In genomic region chr5:36214434-36214833, GRCh38 we compare ENCODE assay signal across 2 cellular contexts.
TF ChIP-seq lines count a peak whose summit lies in the region.

No MANE protein-coding gene starts in this region.

TF ChIP-seq in GM23338, 12 proteins besides CTCF, POLR2A, EP300 and RAD21:
- TF ChIP-seq ZNF462 (CRISPR knock-in tag; IDR thresholded peaks at IDR 0.05) (no peak), POLR2AphosphoS5 (IDR thresholded peaks at IDR 0.05; ENCODE audit: low read depth) (no peak), JUNB (IDR thresholded peaks at IDR 0.05; ENCODE audit: unreplicated experiment) (no peak), NANOG (IDR thresholded peaks at IDR 0.05; ENCODE audit: borderline replicate concordance) (no peak), ZNF114 (CRISPR knock-in tag; IDR thresholded peaks at IDR 0.05) (no peak), CREB1 (CRISPR knock-in tag; IDR thresholded peaks at IDR 0.05; ENCODE audit: low read depth) (no peak), STAT1 (IDR thresholded peaks at IDR 0.05; ENCODE audit: unreplicated experiment) (no peak), EZH2 (IDR thresholded peaks at IDR 0.05; ENCODE audit: low read depth, unreplicated experiment) (no peak), ETS1 (IDR thresholded peaks at IDR 0.05) (no peak), EZH2phosphoT487 (IDR thresholded peaks at IDR 0.05; ENCODE audit: unreplicated experiment) (no peak), ZNF331 (CRISPR knock-in tag; IDR thresholded peaks at IDR 0.05; ENCODE audit: low read depth) (no peak)
- TF ChIP-seq, protein P1, sequence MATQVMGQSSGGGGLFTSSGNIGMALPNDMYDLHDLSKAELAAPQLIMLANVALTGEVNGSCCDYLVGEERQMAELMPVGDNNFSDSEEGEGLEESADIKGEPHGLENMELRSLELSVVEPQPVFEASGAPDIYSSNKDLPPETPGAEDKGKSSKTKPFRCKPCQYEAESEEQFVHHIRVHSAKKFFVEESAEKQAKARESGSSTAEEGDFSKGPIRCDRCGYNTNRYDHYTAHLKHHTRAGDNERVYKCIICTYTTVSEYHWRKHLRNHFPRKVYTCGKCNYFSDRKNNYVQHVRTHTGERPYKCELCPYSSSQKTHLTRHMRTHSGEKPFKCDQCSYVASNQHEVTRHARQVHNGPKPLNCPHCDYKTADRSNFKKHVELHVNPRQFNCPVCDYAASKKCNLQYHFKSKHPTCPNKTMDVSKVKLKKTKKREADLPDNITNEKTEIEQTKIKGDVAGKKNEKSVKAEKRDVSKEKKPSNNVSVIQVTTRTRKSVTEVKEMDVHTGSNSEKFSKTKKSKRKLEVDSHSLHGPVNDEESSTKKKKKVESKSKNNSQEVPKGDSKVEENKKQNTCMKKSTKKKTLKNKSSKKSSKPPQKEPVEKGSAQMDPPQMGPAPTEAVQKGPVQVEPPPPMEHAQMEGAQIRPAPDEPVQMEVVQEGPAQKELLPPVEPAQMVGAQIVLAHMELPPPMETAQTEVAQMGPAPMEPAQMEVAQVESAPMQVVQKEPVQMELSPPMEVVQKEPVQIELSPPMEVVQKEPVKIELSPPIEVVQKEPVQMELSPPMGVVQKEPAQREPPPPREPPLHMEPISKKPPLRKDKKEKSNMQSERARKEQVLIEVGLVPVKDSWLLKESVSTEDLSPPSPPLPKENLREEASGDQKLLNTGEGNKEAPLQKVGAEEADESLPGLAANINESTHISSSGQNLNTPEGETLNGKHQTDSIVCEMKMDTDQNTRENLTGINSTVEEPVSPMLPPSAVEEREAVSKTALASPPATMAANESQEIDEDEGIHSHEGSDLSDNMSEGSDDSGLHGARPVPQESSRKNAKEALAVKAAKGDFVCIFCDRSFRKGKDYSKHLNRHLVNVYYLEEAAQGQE (IDR thresholded peaks at IDR 0.05; ENCODE audit: unreplicated experiment): no peak

TF ChIP-seq in K562, 482 proteins besides CTCF, POLR2A, EP300 and RAD21 (continued from another document):
- TF ChIP-seq PBX2 (CRISPR knock-in tag; IDR thresholded peaks at IDR 0.05; ENCODE audit: low read depth) (no peak), PBX2 (tag; conservative IDR thresholded peaks at IDR 0.05; ENCODE audit: low read depth) (no peak), ZNF197 (CRISPR knock-in tag; IDR thresholded peaks at IDR 0.05; ENCODE audit: low read depth) (no peak), KHSRP (IDR thresholded peaks at IDR 0.05) (no peak), RBM39 (optimal IDR thresholded peaks at IDR 0.05; ENCODE audit: low read depth, low read length) (no peak), SMC3 (conservative IDR thresholded peaks at IDR 0.05; ENCODE audit: insufficient read depth, low read depth, low read length) (peak; percentile 25; the same call in 1 of the 2 replicates), PML (IDR thresholded peaks at IDR 0.05; ENCODE audit: low read length) (no peak), BRF1 (IDR thresholded peaks at IDR 0.05; ENCODE audit: borderline replicate concordance, extremely low read depth, insufficient read length) (no peak), RBM17 (IDR thresholded peaks at IDR 0.05; ENCODE audit: borderline replicate concordance, low read depth, low read length) (no peak), ZNF551 (CRISPR knock-in tag; IDR thresholded peaks at IDR 0.05) (no peak)
